In genomic region chr15:73908030-73908821, GRCh38 we compare ENCODE assay signal across 8 cellular contexts. TPM values are rescaled to one million over a fixed set of nuclear protein-coding genes. Genes with fewer than 3 reads are reported as not detected.
A peak's percentile ranks its signal among the peaks of the same experiment; 100 is the strongest.
DNase-seq lines count a peak whose midpoint lies in the region; ATAC-seq and TF ChIP-seq lines count a peak whose summit lies in the region.

No MANE protein-coding gene starts in this region.

- H3K9ac ChIP-seq in DND-41 (ENCODE audit: low read depth, low read length): no peak overlapping the region

- TF ChIP-seq CTCF in DND-41 (IDR thresholded peaks at IDR 0.05; ENCODE audit: borderline replicate concordance, extremely low read depth, low read length, poor library complexity, severe bottlenecking) (peak; percentile 89), HFF-Myc (IDR thresholded peaks at IDR 0.05; ENCODE audit: low read depth, low read length, missing control alignments) (peak; percentile 97), lower lobe of right lung (IDR thresholded peaks at IDR 0.05) (peak; percentile 92)

- intact Hi-C loops in lower lobe of right lung (cut with DNase I): no loop called here

- H2AFZ ChIP-seq in DND-41 (ENCODE audit: low read depth, low read length): no peak overlapping the region

- no peak overlapping the region for H3K4me3 ChIP-seq in DND-41 (ENCODE audit: low read depth in 1 of 2, low read length in 2 of 2)
- H3K4me3 ChIP-seq in HFF-Myc (replicated peaks; ENCODE audit: low read depth, low read length): no peak overlapping the region
- no peak overlapping the region for H3K4me3 ChIP-seq in lower lobe of right lung

- ATAC-seq in DND-41 (ENCODE audit: insufficient read depth, low read depth) (peak; percentile 99), lower lobe of right lung (peak; percentile 95 to 96), HG02852 (IDR thresholded peaks at IDR 0.05; ENCODE audit: unreplicated experiment) (no peak)

- H3K27ac ChIP-seq in DND-41 (ENCODE audit: low read length): no peak overlapping the region
- H3K27ac ChIP-seq in lower lobe of right lung: no peak overlapping the region

- H4K20me1 ChIP-seq in DND-41 (ENCODE audit: insufficient read depth, low read length): no peaks in the 10 kb centered on the region

- H3K27me3 ChIP-seq in DND-41 (ENCODE audit: insufficient read depth, low read length, poor library complexity): peaks cover 18% of the 10 kb centered on the region
- H3K27me3 ChIP-seq in lower lobe of right lung (ENCODE audit: low read depth): no peaks in the 10 kb centered on the region

- H3K4me1 ChIP-seq in DND-41 (ENCODE audit: insufficient read depth, low read length): no peaks in the 10 kb centered on the region
- no peaks in the 10 kb centered on the region for H3K4me1 ChIP-seq in lower lobe of right lung

- no peaks in the 10 kb centered on the region for H3K79me2 ChIP-seq in DND-41 (ENCODE audit: insufficient read depth, low read length)

- no peaks in the 10 kb centered on the region for H3K9me3 ChIP-seq in DND-41 (ENCODE audit: insufficient read depth, low read length, severe bottlenecking)
- no peaks in the 10 kb centered on the region for H3K9me3 ChIP-seq in lower lobe of right lung

- H3K36me3 ChIP-seq in DND-41 (ENCODE audit: insufficient read depth, low read length) (no peaks in the 10 kb centered on the region), lower lobe of right lung (no peaks in the 10 kb centered on the region)

- DNase-seq in DND-41 (peak; percentile 70), HFF-Myc (ENCODE audit: extremely low read depth, low read depth) (no peak), NCI-H460 (ENCODE audit: extremely low read depth, low read depth) (peak; percentile 60), dedifferentiated amniotic fluid mesenchymal stem cell (ENCODE audit: extremely low spot score) (peak; percentile 55), lower lobe of right lung (peak; percentile 87)
- DNase-seq in activated CD4-positive, alpha-beta T cell treated with anti-CD3 and anti-CD28 coated beads, Interleukin-2, amount 50 U/mL, for 1 hour: peak; percentile 74
- DNase-seq in stimulated activated CD8-positive, alpha-beta memory T cell treated with anti-CD3 and anti-CD28 coated beads, Interleukin-12 subunit alpha, Interleukin-12 subunit beta, amount 100 ng/mL, for 24 hours (ENCODE audit: extremely low read depth): peak; percentile 49

- no peak overlapping the region for H3K4me2 ChIP-seq in DND-41 (ENCODE audit: insufficient read depth, low read length)

RNA-seq across cellular contexts. Expression of gene LOXL1, which starts 18.0 kb away (rescaled TPM):
- 9.8 and 10.4 TPM in 2 replicates for total RNA-seq in NCI-H460 (2014; rRNA removed; shearing (Covaris generic))
- polyA plus RNA-seq in NCI-H460 (2014; cell fraction: nucleus; rRNA removed): 5.7 and 11.4 TPM in 2 replicates
- 7.6 TPM for total RNA-seq in lower lobe of right lung

RNA-seq across cellular contexts. Expression of gene TBC1D21, which starts 34.9 kb away (rescaled TPM):
- total RNA-seq in NCI-H460 (2014; rRNA removed; shearing (Covaris generic)): not detected in 2 replicates
- not detected in 2 replicates for polyA plus RNA-seq in NCI-H460 (2014; cell fraction: nucleus; rRNA removed)
- total RNA-seq in lower lobe of right lung: not detected
